28 cellular contexts compared by ENCODE assay signal in the genomic region with DNA sequence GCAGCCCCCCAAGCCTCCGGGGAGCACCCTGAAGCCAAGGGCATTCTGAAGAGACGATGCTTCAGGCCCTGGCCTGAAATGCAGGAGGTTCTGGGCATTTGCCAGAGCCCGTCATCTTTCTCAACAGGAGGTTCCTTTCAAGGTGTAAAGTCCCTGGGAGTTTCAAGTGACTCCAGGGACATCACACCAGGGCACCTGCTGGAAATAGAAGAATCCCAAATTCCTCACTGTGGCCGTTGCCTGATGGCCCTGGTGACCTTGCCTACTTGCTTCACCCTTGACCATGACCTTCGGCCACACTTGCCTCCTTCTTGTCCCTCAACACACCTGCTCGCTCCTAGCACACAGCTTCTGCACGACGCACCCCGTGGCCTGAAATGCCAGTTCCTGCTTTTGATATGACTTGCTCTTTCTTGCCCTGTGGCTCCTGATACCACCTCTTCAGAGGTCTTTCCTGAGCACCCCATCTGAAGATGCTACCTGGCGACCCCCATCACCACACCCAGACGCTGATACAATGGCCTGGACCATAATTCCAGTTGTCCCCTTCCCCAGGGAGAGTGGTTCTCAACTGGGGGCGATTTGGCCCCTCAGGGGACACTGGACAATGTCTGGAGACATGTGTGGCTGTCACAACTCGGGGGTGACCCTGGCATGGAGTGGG. TPM values are rescaled to one million over a fixed set of nuclear protein-coding genes. Genes with fewer than 3 reads are reported as not detected.
A peak's percentile ranks its signal among the peaks of the same experiment; 100 is the strongest.
DNase-seq lines count a peak whose midpoint lies in the region; ATAC-seq and TF ChIP-seq lines count a peak whose summit lies in the region.
"Had no signal": no experiment of that assay in that cellular context is flagged by ENCODE, and none has a peak within 500 bp of the region (broad histone marks: within the 10 kb centered on the region; RNA-seq: fewer than 3 reads in every experiment).

No MANE protein-coding gene starts in this region.

- CTCF ChIA-PET in RWPE1 (lab: Yijun Ruan, JAX), result interaction anchor here (0.7 kb wide), 1 partner anchor 73 kb away, joined by 3 read pairs; no protein-coding TSS in a partner anchor
- CTCF ChIA-PET in activated CD4-positive, alpha-beta memory T cell treated with anti-CD3 and anti-CD28 coated beads, Interleukin-2, amount 10 ng/mL, durations not matched to agents 7 days and 5 days (lab: Charles Lee), result no interaction called here

- H3K4me1 Mint-ChIP-seq in activated T-cell treated with anti-CD3 and anti-CD28 coated beads, Interleukin-2, amount 50 U/mL, for 4 hours (ENCODE audit: low read depth), result peaks cover 25% of the 10 kb centered on the region
- peaks cover 40 to 41% of the 10 kb centered on the region in 2 donors for H3K4me1 Mint-ChIP-seq in immature natural killer cell
- peaks cover 50 to 61% of the 10 kb centered on the region in 2 donors for H3K4me1 Mint-ChIP-seq in stimulated activated naive B cell treated with anti-CD40 and anti-IgM and Interleukin-4, amounts not matched to agents 10 μg/mL and 1 μg/mL and 100 μg/mL, for 72 hours
- peaks cover 36% of the 10 kb centered on the region for H3K4me1 Mint-ChIP-seq in activated CD4-positive, alpha-beta memory T cell treated with anti-CD3 and anti-CD28 coated beads, Interleukin-2, amount 10 ng/mL, durations not matched to agents 7 days and 5 days

- peak overlapping the region in 4 of 6 donors; percentile 3 to 80 (median 56) for H3K27ac Mint-ChIP-seq in immature natural killer cell
- peak overlapping the region; percentile 88 for H3K27ac Mint-ChIP-seq in stimulated activated naive B cell treated with anti-CD40 and anti-IgM and Interleukin-4, amounts not matched to agents 10 μg/mL and 1 μg/mL and 100 μg/mL, for 72 hours
- no peak overlapping the region for H3K27ac Mint-ChIP-seq in activated CD4-positive, alpha-beta memory T cell treated with anti-CD3 and anti-CD28 coated beads, Interleukin-2, amount 10 ng/mL, durations not matched to agents 7 days and 5 days

- no peaks in the 10 kb centered on the region for H3K27me3 Mint-ChIP-seq in activated T-cell treated with anti-CD3 and anti-CD28 coated beads, Interleukin-2, amount 50 U/mL, for 4 hours (ENCODE audit: low read depth)
- peaks cover 18 to 22% (median 21%) of the 10 kb centered on the region in 3 donors for H3K27me3 Mint-ChIP-seq in immature natural killer cell (ENCODE audit: low read depth in 3 of 3)
- H3K27me3 Mint-ChIP-seq in stimulated activated naive B cell treated with anti-CD40 and anti-IgM and Interleukin-4, amounts not matched to agents 10 μg/mL and 1 μg/mL and 100 μg/mL, for 72 hours, result peaks cover 6 to 12% of the 10 kb centered on the region in 2 donors
- H3K27me3 Mint-ChIP-seq in activated CD4-positive, alpha-beta memory T cell treated with anti-CD3 and anti-CD28 coated beads, Interleukin-2, amount 10 ng/mL, durations not matched to agents 7 days and 5 days, result no peaks in the 10 kb centered on the region

- ATAC-seq in activated T-cell treated with anti-CD3 and anti-CD28 coated beads, Interleukin-2, amount 50 U/mL, for 4 hours, result no peak
- ATAC-seq in stimulated activated naive B cell treated with anti-CD40 and anti-IgM and Interleukin-4, amounts not matched to agents 10 μg/mL and 1 μg/mL and 100 μg/mL, for 72 hours (replicated peaks), result no peak
- no peak for ATAC-seq in HG03280 (IDR thresholded peaks at IDR 0.05; ENCODE audit: unreplicated experiment)
- ATAC-seq: pancreas, SK-N-SH treated with all-trans-retinoic acid at 6 μM for 48 hours had no signal

- POLR2A ChIA-PET in RWPE1 (lab: Yijun Ruan, JAX; ENCODE audit: low non-redundant PET), result no interaction called here
- POLR2A ChIA-PET in activated CD4-positive, alpha-beta memory T cell treated with anti-CD3 and anti-CD28 coated beads, Interleukin-2, amount 10 ng/mL, durations not matched to agents 7 days and 5 days (lab: Charles Lee), result no interaction called here

- H3K9me3 Mint-ChIP-seq in activated T-cell treated with anti-CD3 and anti-CD28 coated beads, Interleukin-2, amount 50 U/mL, for 4 hours, result no peaks in the 10 kb centered on the region
- peaks cover 0 to 10% (median 0%) of the 10 kb centered on the region in 6 donors for H3K9me3 Mint-ChIP-seq in immature natural killer cell
- peaks cover 0 to 1% of the 10 kb centered on the region in 2 donors for H3K9me3 Mint-ChIP-seq in stimulated activated naive B cell treated with anti-CD40 and anti-IgM and Interleukin-4, amounts not matched to agents 10 μg/mL and 1 μg/mL and 100 μg/mL, for 72 hours
- H3K9me3 Mint-ChIP-seq in activated CD4-positive, alpha-beta memory T cell treated with anti-CD3 and anti-CD28 coated beads, Interleukin-2, amount 10 ng/mL, durations not matched to agents 7 days and 5 days, result no peaks in the 10 kb centered on the region

- no peak for DNase-seq in activated T-cell treated with anti-CD3 and anti-CD28 coated beads, Interleukin-2, amount 50 U/mL, for 4 hours
- DNase-seq in activated T-cell treated with anti-CD3 and anti-CD28 coated beads, Interleukin-2, amount 50 U/mL, for 48 hours, result no peak
- DNase-seq in RWPE1 (ENCODE audit: low spot score) (no peak), immature natural killer cell (no peak), HCEC 1CT (no peak)
- DNase-seq in stimulated activated naive B cell treated with anti-CD40 and anti-IgM and Interleukin-4, amounts not matched to agents 10 μg/mL and 1 μg/mL and 100 μg/mL, for 72 hours, result no peak
- DNase-seq in activated CD4-positive, alpha-beta memory T cell treated with anti-CD3 and anti-CD28 coated beads, Interleukin-2, amount 10 ng/mL, durations not matched to agents 7 days and 5 days, result no peak
- DNase-seq: 8988T; activated CD4-positive, alpha-beta T cell treated with anti-CD3 and anti-CD28 coated beads for 4 hours; activated naive CD4-positive, alpha-beta T cell treated with anti-CD3 and anti-CD28 coated beads, Interleukin-2, amount 50 U/mL, for 16 hours; aorta; caudate nucleus; DMS53; GF-D8; GOT3; kidney glomerular epithelial cell; mesendoderm; naive B cell; NCI-H1694 treated with DMSO at 0.1 percent for 48 hours; NCI-H2171; NCI-H524 treated with DMSO at 0.1 percent for 48 hours; pancreas; stimulated activated CD4-positive, alpha-beta T cell treated with anti-CD3 and anti-CD28 coated beads, Interleukin-4, amount 100 ng/mL, for 1 hour; stomach; T-helper 2 cell had no signal

- peak overlapping the region; percentile 100 for H3K27ac ChIP-seq in RWPE1
- H3K27ac ChIP-seq: KMS-11, pancreas had no signal

- H3K36me3 Mint-ChIP-seq in activated T-cell treated with anti-CD3 and anti-CD28 coated beads, Interleukin-2, amount 50 U/mL, for 4 hours (ENCODE audit: insufficient read depth), result peaks cover 20% of the 10 kb centered on the region
- H3K36me3 Mint-ChIP-seq in immature natural killer cell, result peaks cover 0 to 18% (median 3%) of the 10 kb centered on the region in 3 donors
- peaks cover 29 to 62% of the 10 kb centered on the region in 2 donors for H3K36me3 Mint-ChIP-seq in stimulated activated naive B cell treated with anti-CD40 and anti-IgM and Interleukin-4, amounts not matched to agents 10 μg/mL and 1 μg/mL and 100 μg/mL, for 72 hours
- H3K36me3 Mint-ChIP-seq in activated CD4-positive, alpha-beta memory T cell treated with anti-CD3 and anti-CD28 coated beads, Interleukin-2, amount 10 ng/mL, durations not matched to agents 7 days and 5 days (ENCODE audit: low read depth), result peaks cover 64% of the 10 kb centered on the region

- H3K4me3 Mint-ChIP-seq in activated T-cell treated with anti-CD3 and anti-CD28 coated beads, Interleukin-2, amount 50 U/mL, for 4 hours, result peak overlapping the region; percentile 11
- H3K4me3 Mint-ChIP-seq in immature natural killer cell, result no peak overlapping the region
- peak overlapping the region in 1 of 2 donors; percentile 21 for H3K4me3 Mint-ChIP-seq in stimulated activated naive B cell treated with anti-CD40 and anti-IgM and Interleukin-4, amounts not matched to agents 10 μg/mL and 1 μg/mL and 100 μg/mL, for 72 hours
- no peak overlapping the region for H3K4me3 Mint-ChIP-seq in activated CD4-positive, alpha-beta memory T cell treated with anti-CD3 and anti-CD28 coated beads, Interleukin-2, amount 10 ng/mL, durations not matched to agents 7 days and 5 days

- TF ChIP-seq CTCF in RWPE1 (conservative IDR thresholded peaks at IDR 0.05; ENCODE audit: low read depth), result no peak

RNA-seq across cellular contexts. Expression of a gene that starts 3.5 kb away (rescaled TPM):
- 100 to 1,000 TPM; 112 to 126 (median 120) TPM for total RNA-seq in activated T-cell treated with anti-CD3 and anti-CD28 coated beads, Interleukin-2, amount 50 U/mL, for 4 hours
- polyA plus RNA-seq in immature natural killer cell, result 10 to 100 TPM; 17.8 to 81.6 (median 25.0) TPM
- total RNA-seq in activated CD4-positive, alpha-beta memory T cell treated with anti-CD3 and anti-CD28 coated beads, Interleukin-2, amount 10 ng/mL, durations not matched to agents 7 days and 5 days, result 10 to 100 TPM; 67.6 to 78.3 TPM

RNA-seq across cellular contexts. Expression of a gene that starts 50.0 kb away (rescaled TPM):
- total RNA-seq in activated T-cell treated with anti-CD3 and anti-CD28 coated beads, Interleukin-2, amount 50 U/mL, for 4 hours, result 100 to 1,000 TPM; 129 to 150 (median 134) TPM
- 100 to 1,000 TPM; 207 to 245 (median 233) TPM for polyA plus RNA-seq in immature natural killer cell
- total RNA-seq in activated CD4-positive, alpha-beta memory T cell treated with anti-CD3 and anti-CD28 coated beads, Interleukin-2, amount 10 ng/mL, durations not matched to agents 7 days and 5 days, result 10 to 100 TPM; 67.1 to 68.7 TPM
